27 cellular contexts compared by ENCODE assay signal in the genomic region with DNA sequence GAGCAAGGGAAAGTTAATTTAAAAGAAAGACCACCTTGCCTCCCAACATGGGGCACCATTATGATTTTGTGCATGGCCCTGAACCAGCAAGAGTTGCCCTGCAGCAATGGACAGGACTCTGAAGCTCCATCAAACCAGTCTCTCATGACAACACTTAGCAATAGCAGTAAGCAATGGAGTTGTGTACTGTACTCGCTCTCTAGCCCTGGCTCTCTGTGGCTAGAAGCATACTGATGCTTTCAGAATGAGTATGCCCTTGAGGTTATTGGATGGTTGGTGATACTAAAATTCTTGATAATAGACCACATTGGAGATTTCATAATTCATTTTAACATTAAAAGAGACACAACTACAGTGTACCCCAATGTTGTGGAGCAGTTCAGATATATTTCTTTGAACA. TPM values are rescaled to one million over a fixed set of nuclear protein-coding genes. Genes with fewer than 3 reads are reported as not detected.
DNase-seq lines count a peak whose midpoint lies in the region; ATAC-seq and TF ChIP-seq lines count a peak whose summit lies in the region.
"Had no signal": no experiment of that assay in that cellular context is flagged by ENCODE, and none has a peak within 500 bp of the region (broad histone marks: within the 10 kb centered on the region; RNA-seq: fewer than 3 reads in every experiment).

No MANE protein-coding gene starts in this region.

- H2BK12ac ChIP-seq in trophoblast cell (ENCODE audit: low read length) = peak overlapping the region; percentile 27

- no peak overlapping the region for H3K4me3 ChIP-seq in trophoblast cell (ENCODE audit: low read depth, low read length)
- H3K4me3 ChIP-seq: BLaER1, GM23248, MG63 had no signal

- CTCF ChIA-PET in activated CD8-positive, alpha-beta memory T cell treated with anti-CD3 and anti-CD28 coated beads, Interleukin-2, amount 10 ng/mL, durations not matched to agents 7 days and 5 days (lab: Charles Lee) = interaction anchor here (3.1 kb wide), 1 partner anchor 24 kb away, joined by 11 read pairs; a partner anchor contains a TSS

- peaks cover 0 to 6% of the 10 kb centered on the region in 2 experiments for H3K4me1 ChIP-seq in trophoblast cell (ENCODE audit: control insufficient read depth in 1 of 2, insufficient read depth in 2 of 2, low read length in 2 of 2)

- WGBS in trophoblast cell (ENCODE audit: extremely low coverage, insufficient coverage, insufficient read length) = no CpG with 5 or more reads among the region's 1 CpG

- no peak overlapping the region for H3K4ac ChIP-seq in trophoblast cell (ENCODE audit: low read depth, low read length)

- no peaks in the 10 kb centered on the region for H3K9me3 Mint-ChIP-seq in activated CD8-positive, alpha-beta memory T cell treated with anti-CD3 and anti-CD28 coated beads, Interleukin-2, amount 10 ng/mL, durations not matched to agents 7 days and 5 days (ENCODE audit: low read depth)
- H3K9me3 Mint-ChIP-seq in osteocyte (ENCODE audit: unreplicated experiment) = no peaks in the 10 kb centered on the region
- H3K9me3 Mint-ChIP-seq: CD4-positive, alpha-beta T cell had no signal

- H3K4me2 ChIP-seq in trophoblast cell (ENCODE audit: low read length) = no peak overlapping the region
- H3K4me2 ChIP-seq: BLaER1 had no signal

- no peaks in the 10 kb centered on the region for H3K27me3 Mint-ChIP-seq in activated CD8-positive, alpha-beta memory T cell treated with anti-CD3 and anti-CD28 coated beads, Interleukin-2, amount 10 ng/mL, durations not matched to agents 7 days and 5 days
- no peaks in the 10 kb centered on the region for H3K27me3 Mint-ChIP-seq in osteocyte (ENCODE audit: unreplicated experiment)
- H3K27me3 Mint-ChIP-seq: CD4-positive, alpha-beta T cell had no signal

- no peak overlapping the region for H3K9ac ChIP-seq in trophoblast cell (ENCODE audit: low read length)
- H3K9ac ChIP-seq: BLaER1, GM23248 had no signal

- no peak overlapping the region for H4K8ac ChIP-seq in trophoblast cell (ENCODE audit: low read depth, low read length)

- no peaks in the 10 kb centered on the region for H3K36me3 ChIP-seq in trophoblast cell (ENCODE audit: control insufficient read depth in 1 of 2, insufficient read depth in 2 of 2, low read length in 2 of 2)
- H3K36me3 ChIP-seq: BLaER1, MG63 had no signal

- peaks cover 31% of the 10 kb centered on the region for H3K4me1 Mint-ChIP-seq in activated CD8-positive, alpha-beta memory T cell treated with anti-CD3 and anti-CD28 coated beads, Interleukin-2, amount 10 ng/mL, durations not matched to agents 7 days and 5 days
- H3K4me1 Mint-ChIP-seq in osteocyte (ENCODE audit: unreplicated experiment) = no peaks in the 10 kb centered on the region

- H2AFZ ChIP-seq in trophoblast cell (ENCODE audit: insufficient read depth, low read length, poor library complexity) = no peak overlapping the region
- H2AFZ ChIP-seq: GM23248 had no signal

- peaks cover 3% of the 10 kb centered on the region for H3K36me3 Mint-ChIP-seq in activated CD8-positive, alpha-beta memory T cell treated with anti-CD3 and anti-CD28 coated beads, Interleukin-2, amount 10 ng/mL, durations not matched to agents 7 days and 5 days
- no peaks in the 10 kb centered on the region for H3K36me3 Mint-ChIP-seq in osteocyte (ENCODE audit: unreplicated experiment)

- peak; percentile 81 for ATAC-seq in activated CD8-positive, alpha-beta memory T cell treated with anti-CD3 and anti-CD28 coated beads, Interleukin-2, amount 10 ng/mL, durations not matched to agents 7 days and 5 days
- ATAC-seq in HG03521 (IDR thresholded peaks at IDR 0.05; ENCODE audit: unreplicated experiment) = peak; percentile 35
- ATAC-seq in HG03571 (IDR thresholded peaks at IDR 0.05; ENCODE audit: unreplicated experiment) = no peak
- ATAC-seq: PC-3, SK-N-SH treated with all-trans-retinoic acid at 6 μM for 48 hours had no signal

- peaks cover 5% of the 10 kb centered on the region for H3K79me1 ChIP-seq in trophoblast cell (ENCODE audit: low read length)

- no peak overlapping the region for H3K27ac ChIP-seq in trophoblast cell (ENCODE audit: low read depth, low read length)
- H3K27ac ChIP-seq: BLaER1, GM23248 had no signal

- no peak overlapping the region for H4K91ac ChIP-seq in trophoblast cell (ENCODE audit: low read depth, low read length)

- H3K79me2 ChIP-seq in trophoblast cell (ENCODE audit: control insufficient read depth, insufficient read depth, low read length, poor library complexity) = no peaks in the 10 kb centered on the region

- no peaks in the 10 kb centered on the region for H3K27me3 ChIP-seq in trophoblast cell (ENCODE audit: insufficient read depth, low read length)
- H3K27me3 ChIP-seq: BLaER1, MG63 had no signal

- no peak overlapping the region for H3K4me3 Mint-ChIP-seq in activated CD8-positive, alpha-beta memory T cell treated with anti-CD3 and anti-CD28 coated beads, Interleukin-2, amount 10 ng/mL, durations not matched to agents 7 days and 5 days
- no peak overlapping the region for H3K4me3 Mint-ChIP-seq in osteocyte (ENCODE audit: unreplicated experiment)
- H3K4me3 Mint-ChIP-seq: CD4-positive, alpha-beta T cell had no signal

- H3K27ac Mint-ChIP-seq in activated CD8-positive, alpha-beta memory T cell treated with anti-CD3 and anti-CD28 coated beads, Interleukin-2, amount 10 ng/mL, durations not matched to agents 7 days and 5 days = peak overlapping the region; percentile 52
- H3K27ac Mint-ChIP-seq in osteocyte (ENCODE audit: unreplicated experiment) = no peak overlapping the region
- H3K27ac Mint-ChIP-seq: CD4-positive, alpha-beta T cell had no signal

- H3K23ac ChIP-seq in trophoblast cell (ENCODE audit: low read length) = no peak overlapping the region

- DNase-seq in activated CD8-positive, alpha-beta memory T cell treated with anti-CD3 and anti-CD28 coated beads, Interleukin-2, amount 10 ng/mL, durations not matched to agents 7 days and 5 days = peak; percentile 54
- no peak for DNase-seq in activated CD8-positive, alpha-beta memory T cell treated with anti-CD3 and anti-CD28 coated beads for 24 hours
- no peak for DNase-seq in trophoblast cell
- no peak for DNase-seq in osteocyte (ENCODE audit: extremely low spot score, unreplicated experiment)
- no peak for DNase-seq in C1 segment of cervical spinal cord (lab: John Stamatoyannopoulos, UW)
- DNase-seq: CD4-positive, alpha-beta T cell; DMS53; GM23248; H7; IMR-90; KG1; MG63; NCI-H1105 treated with DMSO at 0.1 percent for 48 hours; NCI-H146; NCI-H1930; NCI-H2107; NCI-H446; NCI-H524 treated with DMSO at 0.1 percent for 48 hours; NCI-H774; NK-92 treated with Interleukin-12 subunit alpha and Interleukin-12 subunit beta, amount 100 ng/mL, for 24 hours; PC-3 had no signal

- no peak overlapping the region for H2BK120ac ChIP-seq in trophoblast cell (ENCODE audit: insufficient read depth, low read length, poor library complexity)

- no peak overlapping the region for H2AK5ac ChIP-seq in trophoblast cell (ENCODE audit: low read length)

- H4K12ac ChIP-seq in trophoblast cell (ENCODE audit: low read depth, low read length) = no peak overlapping the region

- no peak overlapping the region for H3K18ac ChIP-seq in trophoblast cell (ENCODE audit: low read length)

- peaks cover 1% of the 10 kb centered on the region for H3K9me3 ChIP-seq in trophoblast cell (ENCODE audit: insufficient read depth, low read depth, low read length)
- H3K9me3 ChIP-seq: BLaER1, MG63 had no signal

- no peak overlapping the region for H2BK5ac ChIP-seq in trophoblast cell (ENCODE audit: low read depth, low read length, poor library complexity)

- no peak for TF ChIP-seq CTCF in osteocyte (IDR thresholded peaks at IDR 0.05)

- no peak overlapping the region for H3K14ac ChIP-seq in trophoblast cell (ENCODE audit: low read length)

RNA-seq across cellular contexts. Expression of a gene that starts 23.2 kb away (rescaled TPM):
- 10 to 100 TPM; 18.3 to 19.1 TPM for total RNA-seq in activated CD8-positive, alpha-beta memory T cell treated with anti-CD3 and anti-CD28 coated beads, Interleukin-2, amount 10 ng/mL, durations not matched to agents 7 days and 5 days
- polyA plus RNA-seq in trophoblast cell (2013) = 44.2 and 45.2 TPM in 2 replicates
- total RNA-seq in osteocyte = 40.7 and 41.4 TPM in 2 replicates

RNA-seq across cellular contexts. Expression of a gene that starts 46.3 kb away (rescaled TPM):
- total RNA-seq in activated CD8-positive, alpha-beta memory T cell treated with anti-CD3 and anti-CD28 coated beads, Interleukin-2, amount 10 ng/mL, durations not matched to agents 7 days and 5 days = under 1 TPM in 1 of 2 experiments, not detected in 1; 0.40 TPM
- polyA plus RNA-seq in trophoblast cell (2013) = 3.9 and 4.2 TPM in 2 replicates
- not detected in 2 replicates for total RNA-seq in osteocyte
- total RNA-seq: A172; CD4-positive, alpha-beta T cell; G401; GM23248; H7; PC-3 had no signal
- polyA plus RNA-seq: GM23248, IMR-90 had no signal
